Comparison of ENCODE assay signal across 12 cellular contexts in genomic region chr6:88220493-88220892, GRCh38. TPM values are rescaled to one million over a fixed set of nuclear protein-coding genes. Genes with fewer than 3 reads are reported as not detected.
DNase-seq lines count a peak whose midpoint lies in the region; ATAC-seq and TF ChIP-seq lines count a peak whose summit lies in the region.
"Had no signal": no experiment of that assay in that cellular context is flagged by ENCODE, and none has a peak within 500 bp of the region (broad histone marks: within the 10 kb centered on the region; RNA-seq: fewer than 3 reads in every experiment).

No MANE protein-coding gene starts in this region.

- no peaks in the 10 kb centered on the region for H3K9me3 ChIP-seq in HEK293 (ENCODE audit: control insufficient read depth, insufficient read depth, low read depth, low read length)
- no peaks in the 10 kb centered on the region for H3K9me3 ChIP-seq in SJCRH30 (replicated peaks)
- H3K9me3 ChIP-seq: Caco-2, uterus had no signal

- TF ChIP-seq CTCF in HEK293 (tag by site-specific recombination; IDR thresholded peaks at IDR 0.05) (no peak), fibroblast of villous mesenchyme (IDR thresholded peaks at IDR 0.05; ENCODE audit: insufficient read depth, low read depth, low read length) (no peak)

- POLR2A ChIA-PET in HEK293 (lab: Yijun Ruan, JAX) = no interaction called here

- intact Hi-C loops in left cardiac atrium (cut with DNase I) = no loop called here

- CTCF ChIA-PET in HEK293 (lab: Yijun Ruan, JAX) = interaction anchor here (0.6 kb wide), 1 partner anchor 23 kb away, joined by 3 read pairs; no protein-coding TSS in a partner anchor

- H3K27ac ChIP-seq in HEK293 (ENCODE audit: extremely low read depth, low read depth, low read length) (no peak overlapping the region), SJCRH30 (no peak overlapping the region)
- H3K27ac ChIP-seq: uterus had no signal

- no peaks in the 10 kb centered on the region for H3K27me3 ChIP-seq in SJCRH30
- H3K27me3 ChIP-seq: uterus had no signal

- H3K4me3 ChIP-seq in HEK293 (ENCODE audit: low read depth, low read length) (no peak overlapping the region), SJCRH30 (no peak overlapping the region), fibroblast of villous mesenchyme (ENCODE audit: low read depth, low read length) (no peak overlapping the region)
- H3K4me3 ChIP-seq: uterus had no signal

- no peaks in the 10 kb centered on the region for H3K36me3 ChIP-seq in HEK293 (ENCODE audit: control insufficient read depth in 2 of 2, insufficient read depth in 1 of 2, low read length in 2 of 2)
- H3K36me3 ChIP-seq in SJCRH30 = no peaks in the 10 kb centered on the region
- H3K36me3 ChIP-seq: uterus had no signal

- ATAC-seq in left cardiac atrium = no peak

- H3K4me1 ChIP-seq in HEK293 (ENCODE audit: control insufficient read depth, insufficient read depth, low read length) (no peaks in the 10 kb centered on the region), SJCRH30 (no peaks in the 10 kb centered on the region)
- H3K4me1 ChIP-seq: Caco-2, uterus had no signal

- peak; percentile 28 for DNase-seq in EH (ENCODE audit: low read depth)
- peak; percentile 38 to 79 for DNase-seq in SJCRH30
- peak; percentile 11 for DNase-seq in fibroblast of villous mesenchyme (ENCODE audit: low read depth)
- no peak for DNase-seq in stimulated activated CD4-positive, alpha-beta T cell treated with anti-CD3 and anti-CD28 coated beads, Interleukin-12 subunit alpha, Interleukin-12 subunit beta, amount 100 ng/mL, for 4 hours
- no peak for DNase-seq in left cardiac atrium
- DNase-seq in NCI-H345 (lab: John Stamatoyannopoulos, UW) = no peak
- no peak for DNase-seq in DMS153 (lab: John Stamatoyannopoulos, UW)
- DNase-seq: amygdala, NCI-H1092 treated with DMSO at 0.1 percent for 48 hours, uterus had no signal

TF ChIP-seq in HEK293, 187 proteins besides CTCF, POLR2A, EP300 and RAD21:
- TF ChIP-seq TCF7L2 (IDR thresholded peaks at IDR 0.05; ENCODE audit: borderline replicate concordance, low read depth, low read length) (no peak), REST (tag by site-specific recombination; IDR thresholded peaks at IDR 0.05) (peak; percentile 97), ZFHX2 (tag by site-specific recombination; conservative IDR thresholded peaks at IDR 0.05) (no peak), ZFP69B (tag by site-specific recombination; IDR thresholded peaks at IDR 0.05) (no peak), HIC1 (tag by site-specific recombination; IDR thresholded peaks at IDR 0.05) (no peak), ZNF521 (tag by site-specific recombination; IDR thresholded peaks at IDR 0.05) (no peak), ZNF571 (tag by site-specific recombination; IDR thresholded peaks at IDR 0.05) (no peak), ZNF223 (tag by site-specific recombination; IDR thresholded peaks at IDR 0.05) (no peak), ZNF324 (tag by site-specific recombination; IDR thresholded peaks at IDR 0.05) (no peak)

RNA-seq across cellular contexts. Expression of gene CNR1, which starts 54.3 kb away (rescaled TPM):
- 7.4 and 9.3 TPM in 2 replicates for total RNA-seq in SJCRH30 (2014; rRNA removed; shearing (Covaris generic))
- total RNA-seq in fibroblast of villous mesenchyme (not detected in 2 replicates), left cardiac atrium (1 to 10 TPM; 2.4 to 3.8 TPM)
- total RNA-seq: Caco-2 had no signal

Comparison
In these comparisons a context has a peak if more than half of its experiments do, and no peak if none do; other contexts are left out.
1. DNase-seq: peak in EH (single experiment), SJCRH30 (2 of 2) and fibroblast of villous mesenchyme (single experiment); none in stimulated activated CD4-positive, alpha-beta T cell treated with anti-CD3 and anti-CD28 coated beads, Interleukin-12 subunit alpha, Interleukin-12 subunit beta, amount 100 ng/mL, for 4 hours (single experiment), left cardiac atrium (single experiment), NCI-H345 (single experiment) and DMS153 (single experiment).